ENCODE assay signal across 1 cellular context in the genomic region with DNA sequence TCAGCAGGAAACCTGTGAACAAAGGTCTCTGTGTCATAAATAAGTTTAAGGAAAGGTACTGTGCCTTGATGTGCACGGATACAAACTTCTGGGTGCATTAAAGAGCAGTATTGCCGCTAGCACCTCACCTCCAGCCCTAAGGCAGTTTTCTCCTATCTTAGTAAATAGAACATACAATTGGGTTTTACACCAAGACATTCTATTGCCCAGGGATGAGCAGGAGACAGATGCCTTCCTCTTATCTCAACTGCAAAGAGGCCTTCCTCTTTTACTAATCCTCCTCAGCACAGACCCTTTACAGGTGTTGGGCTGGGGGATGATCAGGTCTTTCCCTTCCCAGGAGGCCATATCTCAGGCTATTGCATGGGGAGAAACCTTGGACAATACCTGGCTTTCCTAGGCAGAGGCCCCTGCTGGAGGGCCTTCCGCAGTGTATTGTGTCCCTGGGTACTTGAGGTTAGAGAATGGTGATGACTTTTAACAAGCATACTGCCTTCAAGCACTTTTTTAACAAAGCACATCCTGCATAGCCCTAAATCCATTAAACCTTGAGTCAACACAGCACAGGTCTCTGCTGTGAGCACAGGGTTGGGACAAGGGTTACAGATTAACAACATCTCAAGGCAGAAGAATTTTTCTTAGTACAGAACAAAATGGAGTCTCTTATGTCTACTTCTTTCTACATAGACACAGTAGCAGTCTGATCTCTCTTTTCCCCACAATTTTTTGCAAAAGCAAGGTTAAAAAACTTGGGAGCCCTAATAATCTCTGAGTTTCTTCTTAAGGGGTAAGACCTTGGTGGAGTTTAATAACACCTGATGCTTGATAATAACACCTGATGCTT. TPM values are rescaled to one million over a fixed set of nuclear protein-coding genes. Genes with fewer than 3 reads are reported as not detected.
"Had no signal": no experiment of that assay in that cellular context is flagged by ENCODE, and none has a peak within 500 bp of the region (broad histone marks: within the 10 kb centered on the region; RNA-seq: fewer than 3 reads in every experiment).

No MANE protein-coding gene starts in this region.

RNA-seq across cellular contexts. Expression of a gene that starts 34.1 kb away (rescaled TPM):
- total RNA-seq: endothelial cell of umbilical vein had no signal
